In the genomic region with DNA sequence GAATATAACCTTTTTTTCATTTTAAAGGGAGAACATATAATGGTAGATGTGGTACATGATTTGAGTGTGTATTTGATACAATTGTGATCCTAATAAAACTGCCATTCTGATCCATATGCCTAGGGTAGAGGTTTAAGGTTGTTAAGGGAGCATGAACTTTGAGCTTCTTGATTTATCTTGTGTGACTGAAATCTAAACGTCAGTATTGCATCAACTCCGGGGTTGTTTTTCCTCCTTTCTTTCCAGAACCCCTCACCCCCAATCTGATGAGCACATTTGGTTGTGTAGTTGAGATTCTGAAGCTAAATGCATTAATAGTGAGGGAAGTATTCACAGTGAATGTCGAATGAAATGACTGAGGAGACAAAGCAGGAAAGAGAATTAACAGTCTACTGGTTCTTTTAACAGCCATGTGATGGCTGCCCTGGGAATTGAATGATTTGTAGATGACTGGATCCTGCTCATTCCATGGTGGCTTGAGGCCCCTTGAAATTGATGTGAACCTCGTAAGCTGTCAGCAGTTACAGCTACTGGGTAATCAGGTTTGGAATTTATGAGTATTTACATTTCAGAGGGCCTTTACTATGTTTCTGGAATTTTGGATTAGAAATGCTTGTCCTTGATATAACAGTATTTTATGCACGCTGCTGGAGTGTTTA, we compare ENCODE assay signal across 1 cellular context.
TF ChIP-seq lines count a peak whose summit lies in the region.

No MANE protein-coding gene starts in this region.

TF ChIP-seq in K562, 482 proteins besides CTCF, POLR2A, EP300 and RAD21:
- TF ChIP-seq, protein P1, sequence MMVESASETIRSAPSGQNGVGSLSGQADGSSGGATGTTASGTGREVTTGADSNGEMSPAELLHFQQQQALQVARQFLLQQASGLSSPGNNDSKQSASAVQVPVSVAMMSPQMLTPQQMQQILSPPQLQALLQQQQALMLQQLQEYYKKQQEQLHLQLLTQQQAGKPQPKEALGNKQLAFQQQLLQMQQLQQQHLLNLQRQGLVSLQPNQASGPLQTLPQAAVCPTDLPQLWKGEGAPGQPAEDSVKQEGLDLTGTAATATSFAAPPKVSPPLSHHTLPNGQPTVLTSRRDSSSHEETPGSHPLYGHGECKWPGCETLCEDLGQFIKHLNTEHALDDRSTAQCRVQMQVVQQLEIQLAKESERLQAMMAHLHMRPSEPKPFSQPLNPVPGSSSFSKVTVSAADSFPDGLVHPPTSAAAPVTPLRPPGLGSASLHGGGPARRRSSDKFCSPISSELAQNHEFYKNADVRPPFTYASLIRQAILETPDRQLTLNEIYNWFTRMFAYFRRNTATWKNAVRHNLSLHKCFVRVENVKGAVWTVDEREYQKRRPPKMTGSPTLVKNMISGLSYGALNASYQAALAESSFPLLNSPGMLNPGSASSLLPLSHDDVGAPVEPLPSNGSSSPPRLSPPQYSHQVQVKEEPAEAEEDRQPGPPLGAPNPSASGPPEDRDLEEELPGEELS (CRISPR knock-in tag; IDR thresholded peaks at IDR 0.05; ENCODE audit: borderline replicate concordance): no peak
- TF ChIP-seq JUND (IDR thresholded peaks at IDR 0.05; ENCODE audit: borderline replicate concordance, low read depth, low read length) (no peak), JUND (tag; IDR thresholded peaks at IDR 0.05; ENCODE audit: borderline replicate concordance, low read depth, low read length) (no peak), MEIS2 (IDR thresholded peaks at IDR 0.05; ENCODE audit: partially characterized antibody) (peak; percentile 13)
- TF ChIP-seq, protein P2, sequence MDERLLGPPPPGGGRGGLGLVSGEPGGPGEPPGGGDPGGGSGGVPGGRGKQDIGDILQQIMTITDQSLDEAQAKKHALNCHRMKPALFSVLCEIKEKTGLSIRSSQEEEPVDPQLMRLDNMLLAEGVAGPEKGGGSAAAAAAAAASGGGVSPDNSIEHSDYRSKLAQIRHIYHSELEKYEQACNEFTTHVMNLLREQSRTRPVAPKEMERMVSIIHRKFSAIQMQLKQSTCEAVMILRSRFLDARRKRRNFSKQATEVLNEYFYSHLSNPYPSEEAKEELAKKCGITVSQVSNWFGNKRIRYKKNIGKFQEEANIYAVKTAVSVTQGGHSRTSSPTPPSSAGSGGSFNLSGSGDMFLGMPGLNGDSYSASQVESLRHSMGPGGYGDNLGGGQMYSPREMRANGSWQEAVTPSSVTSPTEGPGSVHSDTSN (CRISPR knock-in tag; IDR thresholded peaks at IDR 0.05; ENCODE audit: low read depth): no peak
- TF ChIP-seq, protein P2 (tag; conservative IDR thresholded peaks at IDR 0.05; ENCODE audit: low read depth): 0 out of 2 replicates have a peak, but pooled peaks have one; percentile 24
- TF ChIP-seq, protein P3, sequence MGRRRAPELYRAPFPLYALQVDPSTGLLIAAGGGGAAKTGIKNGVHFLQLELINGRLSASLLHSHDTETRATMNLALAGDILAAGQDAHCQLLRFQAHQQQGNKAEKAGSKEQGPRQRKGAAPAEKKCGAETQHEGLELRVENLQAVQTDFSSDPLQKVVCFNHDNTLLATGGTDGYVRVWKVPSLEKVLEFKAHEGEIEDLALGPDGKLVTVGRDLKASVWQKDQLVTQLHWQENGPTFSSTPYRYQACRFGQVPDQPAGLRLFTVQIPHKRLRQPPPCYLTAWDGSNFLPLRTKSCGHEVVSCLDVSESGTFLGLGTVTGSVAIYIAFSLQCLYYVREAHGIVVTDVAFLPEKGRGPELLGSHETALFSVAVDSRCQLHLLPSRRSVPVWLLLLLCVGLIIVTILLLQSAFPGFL (CRISPR knock-in tag; IDR thresholded peaks at IDR 0.05): no peak
